18 cellular contexts compared by ENCODE assay signal in the genomic region with DNA sequence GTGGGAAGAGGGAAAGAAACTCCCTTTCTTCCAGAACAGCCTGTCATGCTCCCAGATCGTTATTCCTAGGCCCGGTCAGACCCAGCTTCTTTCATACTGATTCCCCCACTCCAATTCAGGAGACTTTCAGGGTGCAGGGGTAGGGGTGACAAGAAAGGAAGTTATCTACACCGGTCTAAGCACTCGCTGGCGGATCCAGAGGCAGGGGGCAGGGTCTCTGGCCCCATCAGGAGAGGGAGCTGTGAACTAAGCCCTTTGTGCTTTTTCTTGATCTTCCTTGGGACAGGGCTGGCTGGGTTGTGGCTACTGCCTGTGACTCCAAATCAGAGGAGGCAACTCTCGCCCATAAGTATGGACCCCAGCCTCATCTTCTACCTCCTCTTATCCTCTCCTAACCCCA.
"Had no signal": no experiment of that assay in that cellular context is flagged by ENCODE, and none has a peak within 500 bp of the region (broad histone marks: within the 10 kb centered on the region; RNA-seq: fewer than 3 reads in every experiment).

No MANE protein-coding gene starts in this region.

- H3K27ac Mint-ChIP-seq: activated CD4-positive, alpha-beta memory T cell treated with anti-CD3 and anti-CD28 coated beads, Interleukin-2, amount 10 ng/mL, durations not matched to agents 7 days and 5 days; activated CD8-positive, alpha-beta memory T cell treated with anti-CD3 and anti-CD28 coated beads, Interleukin-2, amount 10 ng/mL, durations not matched to agents 7 days and 5 days; activated naive CD8-positive, alpha-beta T cell; progenitor cell of endocrine pancreas; WTC11 had no signal

- H3K27me3 ChIP-seq: stomach, vagina had no signal

- H3K9me3 Mint-ChIP-seq: activated CD4-positive, alpha-beta memory T cell treated with anti-CD3 and anti-CD28 coated beads, Interleukin-2, amount 10 ng/mL, durations not matched to agents 7 days and 5 days; nephron; WTC11 had no signal

- ATAC-seq: activated CD8-positive, alpha-beta memory T cell treated with anti-CD3 and anti-CD28 coated beads, Interleukin-2, amount 10 ng/mL, durations not matched to agents 7 days and 5 days had no signal

- DNase-seq: activated CD4-positive, alpha-beta memory T cell treated with anti-CD3 and anti-CD28 coated beads, Interleukin-2, amount 10 ng/mL, durations not matched to agents 7 days and 5 days; activated CD4-positive, alpha-beta T cell treated with anti-CD3 and anti-CD28 coated beads for 4 hours; activated CD8-positive, alpha-beta memory T cell treated with anti-CD3 and anti-CD28 coated beads, Interleukin-2, amount 10 ng/mL, durations not matched to agents 7 days and 5 days; amygdala; caudate nucleus; foreskin melanocyte; head of caudate nucleus; nucleus accumbens; stimulated activated CD4-positive, alpha-beta T cell treated with anti-CD3 and anti-CD28 coated beads, Interleukin-15, amount 100 ng/mL, for 24 hours; stimulated activated CD4-positive, alpha-beta T cell treated with anti-CD3 and anti-CD28 coated beads, Interleukin-2, amount 100 ng/mL, for 48 hours; stomach; trophoblast cell had no signal

- H3K4me1 Mint-ChIP-seq: WTC11 had no signal

- H3K4me3 ChIP-seq: lung, stomach, vagina had no signal

- H3K27ac ChIP-seq: stomach, vagina had no signal

- H3K9me3 ChIP-seq: stomach, vagina had no signal

- H3K27me3 Mint-ChIP-seq: activated naive CD8-positive, alpha-beta T cell had no signal

- H3K4me3 Mint-ChIP-seq: activated CD4-positive, alpha-beta memory T cell treated with anti-CD3 and anti-CD28 coated beads, Interleukin-2, amount 10 ng/mL, durations not matched to agents 7 days and 5 days; activated CD8-positive, alpha-beta memory T cell treated with anti-CD3 and anti-CD28 coated beads, Interleukin-2, amount 10 ng/mL, durations not matched to agents 7 days and 5 days; activated naive CD8-positive, alpha-beta T cell; nephron; WTC11 had no signal

- H3K36me3 ChIP-seq: stomach, vagina had no signal

- H3K36me3 Mint-ChIP-seq: activated CD8-positive, alpha-beta memory T cell treated with anti-CD3 and anti-CD28 coated beads, Interleukin-2, amount 10 ng/mL, durations not matched to agents 7 days and 5 days; activated naive CD8-positive, alpha-beta T cell; WTC11 had no signal
